21 cellular contexts compared by ENCODE assay signal in the genomic region with DNA sequence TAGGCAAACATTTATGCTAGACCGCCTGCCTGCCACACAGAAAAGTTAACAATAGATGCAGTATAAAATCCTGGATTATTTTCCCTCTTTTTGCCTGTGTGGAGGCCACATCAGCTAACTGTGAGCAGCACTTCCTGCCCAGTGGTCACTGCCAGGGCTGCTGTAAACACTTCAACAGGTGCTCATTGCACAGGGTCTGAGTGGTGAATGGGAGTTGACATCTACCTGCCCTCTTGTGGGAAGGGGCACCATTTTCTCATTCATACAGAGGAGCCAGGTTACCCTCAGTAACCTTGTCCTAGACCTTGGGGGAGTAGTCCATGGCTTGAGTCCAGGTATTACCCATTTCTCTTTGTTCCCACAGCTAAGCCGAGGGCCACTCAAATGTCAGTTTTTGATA.
DNase-seq lines count a peak whose midpoint lies in the region; ATAC-seq, FAIRE-seq and TF ChIP-seq lines count a peak whose summit lies in the region.
"Had no signal": no experiment of that assay in that cellular context is flagged by ENCODE, and none has a peak within 500 bp of the region (broad histone marks: within the 10 kb centered on the region; RNA-seq: fewer than 3 reads in every experiment).

No MANE protein-coding gene starts in this region.

- no peak overlapping the region for H3K27ac ChIP-seq in HEK293 (ENCODE audit: extremely low read depth, low read depth, low read length)
- no peak overlapping the region for H3K27ac ChIP-seq in pancreas
- H3K27ac ChIP-seq: epithelial cell of prostate, thyroid gland had no signal

- H3K27me3 Mint-ChIP-seq in endothelial cell (ENCODE audit: unreplicated experiment), result peaks cover 3% of the 10 kb centered on the region
- no peaks in the 10 kb centered on the region for H3K27me3 Mint-ChIP-seq in natural killer cell treated with Interleukin-12 subunit alpha and Interleukin-12 subunit beta and Interleukin-15 and Interleukin-18, amount 100 ng/mL, for 72 hours
- H3K27me3 Mint-ChIP-seq: activated CD4-positive, alpha-beta T cell treated with anti-CD3 and anti-CD28 coated beads for 36 hours; progenitor cell of endocrine pancreas had no signal

- intact Hi-C loops in pancreas (cut with DNase I), result no loop called here

- TF ChIP-seq POLR2A in GM12892 (IDR thresholded peaks at IDR 0.05; ENCODE audit: low read depth, low read length), result no peak

- H3K9me3 Mint-ChIP-seq in endothelial cell (ENCODE audit: unreplicated experiment), result no peaks in the 10 kb centered on the region
- no peaks in the 10 kb centered on the region for H3K9me3 Mint-ChIP-seq in natural killer cell treated with Interleukin-12 subunit alpha and Interleukin-12 subunit beta and Interleukin-15 and Interleukin-18, amount 100 ng/mL, for 72 hours
- H3K9me3 Mint-ChIP-seq: activated naive CD4-positive, alpha-beta T cell treated with anti-CD3 and anti-CD28 coated beads, Interleukin-2, amount 50 U/mL, for 72 hours; H9 had no signal

- H3K36me3 Mint-ChIP-seq in endothelial cell (ENCODE audit: low read depth, unreplicated experiment), result no peaks in the 10 kb centered on the region
- no peaks in the 10 kb centered on the region for H3K36me3 Mint-ChIP-seq in natural killer cell treated with Interleukin-12 subunit alpha and Interleukin-12 subunit beta and Interleukin-15 and Interleukin-18, amount 100 ng/mL, for 72 hours

- CTCF ChIA-PET in HEK293 (lab: Yijun Ruan, JAX), result interaction anchor here (0.6 to 0.8 kb wide), 3 partner anchors 52 to 1947 kb away, joined by 3 to 5 read pairs (median 4); no protein-coding TSS in a partner anchor

- H3K9me3 ChIP-seq in HEK293 (ENCODE audit: control insufficient read depth, insufficient read depth, low read depth, low read length) (no peaks in the 10 kb centered on the region), pancreas (no peaks in the 10 kb centered on the region)
- H3K9me3 ChIP-seq: thyroid gland had no signal

- 44 to 61% methylated on average over 2 of the region's 2 CpGs for WGBS in pancreas, 2 donors

- DNase-seq in NCI-H2029 treated with DMSO at 0.1 percent for 48 hours (lab: John Stamatoyannopoulos, UW) (peak; percentile 50), endothelial cell (ENCODE audit: low spot score) (no peak), pancreas (no peak), NCI-H1417 treated with DMSO at 0.1 percent for 48 hours (lab: John Stamatoyannopoulos, UW) (no peak), GM12892 (ENCODE audit: insufficient read length) (no peak)
- no peak for DNase-seq in natural killer cell treated with Interleukin-12 subunit alpha and Interleukin-12 subunit beta and Interleukin-15 and Interleukin-18, amount 100 ng/mL, for 72 hours (ENCODE audit: low spot score)
- DNase-seq: activated CD4-positive, alpha-beta T cell treated with anti-CD3 and anti-CD28 coated beads for 36 hours; amygdala; H9; Karpas-422; left colon; NCI-H1436; NCI-H524; SHP77 treated with DMSO at 0.1 percent for 48 hours; stimulated activated CD4-positive, alpha-beta T cell treated with anti-CD3 and anti-CD28 coated beads, Interleukin-4, amount 100 ng/mL, for 1 hour; thyroid gland had no signal

- H3K36me3 ChIP-seq in HEK293 (ENCODE audit: control insufficient read depth in 2 of 2, insufficient read depth in 1 of 2, low read length in 2 of 2) (peaks cover 0 to 6% of the 10 kb centered on the region in 2 experiments; a peak in 1 of 3 replicates), pancreas (no peaks in the 10 kb centered on the region)
- H3K36me3 ChIP-seq: brain microvascular endothelial cell had no signal

- peaks cover 6% of the 10 kb centered on the region; the same call in 1 of the 2 replicates for H3K4me1 ChIP-seq in HEK293 (ENCODE audit: control insufficient read depth, insufficient read depth, low read length)
- H3K4me1 ChIP-seq in pancreas, result peaks cover 0 to under 1% (median 0%) of the 10 kb centered on the region in 3 donors

- H3K4me1 Mint-ChIP-seq in endothelial cell (ENCODE audit: unreplicated experiment), result peaks cover 62% of the 10 kb centered on the region
- peaks cover 25 to 30% of the 10 kb centered on the region in 2 donors for H3K4me1 Mint-ChIP-seq in natural killer cell treated with Interleukin-12 subunit alpha and Interleukin-12 subunit beta and Interleukin-15 and Interleukin-18, amount 100 ng/mL, for 72 hours (ENCODE audit: low read depth in 2 of 2)

- ATAC-seq in pancreas, result peak; percentile 31 to 75 (median 62)
- no peak for ATAC-seq in natural killer cell treated with Interleukin-12 subunit alpha and Interleukin-12 subunit beta and Interleukin-15 and Interleukin-18, amount 100 ng/mL, for 72 hours
- ATAC-seq: activated CD4-positive, alpha-beta T cell treated with anti-CD3 and anti-CD28 coated beads for 36 hours; activated naive CD4-positive, alpha-beta T cell treated with anti-CD3 and anti-CD28 coated beads, Interleukin-2, amount 50 U/mL, for 72 hours; left colon had no signal

- H3K27ac Mint-ChIP-seq in endothelial cell (ENCODE audit: unreplicated experiment), result peak overlapping the region; percentile 98
- peak overlapping the region in 1 of 2 donors; percentile 23 for H3K27ac Mint-ChIP-seq in natural killer cell treated with Interleukin-12 subunit alpha and Interleukin-12 subunit beta and Interleukin-15 and Interleukin-18, amount 100 ng/mL, for 72 hours
- H3K27ac Mint-ChIP-seq: activated CD4-positive, alpha-beta T cell treated with anti-CD3 and anti-CD28 coated beads for 36 hours; activated naive CD4-positive, alpha-beta T cell treated with anti-CD3 and anti-CD28 coated beads, Interleukin-2, amount 50 U/mL, for 72 hours; progenitor cell of endocrine pancreas had no signal

- TF ChIP-seq CTCF in HEK293 (tag by site-specific recombination; IDR thresholded peaks at IDR 0.05) (no peak), endothelial cell (IDR thresholded peaks at IDR 0.05; ENCODE audit: unreplicated experiment) (no peak), pancreas (IDR thresholded peaks at IDR 0.05) (no peak)

- POLR2A ChIA-PET in HEK293 (lab: Yijun Ruan, JAX), result no interaction called here

- H3K4me3 ChIP-seq in HEK293 (ENCODE audit: low read depth, low read length) (no peak overlapping the region), pancreas (no peak overlapping the region)
- H3K4me3 ChIP-seq: thyroid gland had no signal

- no peak overlapping the region for H3K4me3 Mint-ChIP-seq in endothelial cell (ENCODE audit: unreplicated experiment)
- no peak overlapping the region for H3K4me3 Mint-ChIP-seq in natural killer cell treated with Interleukin-12 subunit alpha and Interleukin-12 subunit beta and Interleukin-15 and Interleukin-18, amount 100 ng/mL, for 72 hours
- H3K4me3 Mint-ChIP-seq: activated CD4-positive, alpha-beta T cell treated with anti-CD3 and anti-CD28 coated beads for 36 hours had no signal

- FAIRE-seq in pancreas (lab: Jason Lieb, UNC) (no peak), GM12892 (lab: Jason Lieb, UNC) (no peak)

- H3K27me3 ChIP-seq in pancreas, result no peaks in the 10 kb centered on the region
- H3K27me3 ChIP-seq: brain microvascular endothelial cell, thyroid gland had no signal

TF ChIP-seq in HEK293, 187 proteins besides CTCF, POLR2A, EP300 and RAD21:
- TF ChIP-seq ZEB2 (tag by site-specific recombination; IDR thresholded peaks at IDR 0.05) (no peak), OVOL3 (tag by site-specific recombination; IDR thresholded peaks at IDR 0.05) (no peak), SCRT2 (tag by site-specific recombination; IDR thresholded peaks at IDR 0.05) (peak; percentile 70)

Comparison
In these comparisons a context has a peak if more than half of its experiments do, and no peak if none do; other contexts are left out.
1. ATAC-seq: peak in pancreas (4 of 4); none in natural killer cell treated with Interleukin-12 subunit alpha and Interleukin-12 subunit beta and Interleukin-15 and Interleukin-18, amount 100 ng/mL, for 72 hours (0 of 2).